7 cellular contexts compared by ENCODE assay signal in the genomic region with DNA sequence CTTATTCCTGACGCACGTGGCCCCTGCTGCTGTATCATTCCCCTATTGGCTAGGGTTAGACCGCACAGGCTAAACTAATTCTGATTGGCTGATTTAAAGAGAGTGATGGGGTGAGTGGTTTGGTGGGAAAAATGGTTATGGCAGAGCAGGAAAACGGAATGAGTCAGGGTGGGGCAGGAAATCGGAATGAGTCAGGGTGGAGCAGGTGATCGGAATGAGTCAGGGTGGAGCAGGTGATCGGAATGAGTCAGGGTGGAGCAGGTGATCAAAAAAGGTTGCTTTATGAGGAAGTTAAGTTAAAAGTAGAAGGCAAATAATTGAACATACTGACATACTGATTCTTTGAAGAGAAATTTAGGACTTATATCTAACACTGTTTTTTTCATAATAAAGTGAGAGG. TPM values are rescaled to one million over a fixed set of nuclear protein-coding genes. Genes with fewer than 3 reads are reported as not detected.
"Had no signal": no experiment of that assay in that cellular context is flagged by ENCODE, and none has a peak within 500 bp of the region (broad histone marks: within the 10 kb centered on the region; RNA-seq: fewer than 3 reads in every experiment).

No MANE protein-coding gene starts in this region.

RNA-seq across cellular contexts. Expression of a gene that starts 2.6 kb away (rescaled TPM):
- total RNA-seq: activated CD8-positive, alpha-beta T cell treated with anti-CD3 and anti-CD28 coated beads for 36 hours; epithelial cell of proximal tubule; mesothelial cell of epicardium; myocyte; skeletal muscle tissue; T-helper 17 cell; transverse colon had no signal

RNA-seq across cellular contexts. Expression of a gene that starts 42.7 kb away (rescaled TPM):
- total RNA-seq: activated CD8-positive, alpha-beta T cell treated with anti-CD3 and anti-CD28 coated beads for 36 hours; epithelial cell of proximal tubule; mesothelial cell of epicardium; myocyte; skeletal muscle tissue; T-helper 17 cell; transverse colon had no signal
